9 cellular contexts compared by ENCODE assay signal in the genomic region with DNA sequence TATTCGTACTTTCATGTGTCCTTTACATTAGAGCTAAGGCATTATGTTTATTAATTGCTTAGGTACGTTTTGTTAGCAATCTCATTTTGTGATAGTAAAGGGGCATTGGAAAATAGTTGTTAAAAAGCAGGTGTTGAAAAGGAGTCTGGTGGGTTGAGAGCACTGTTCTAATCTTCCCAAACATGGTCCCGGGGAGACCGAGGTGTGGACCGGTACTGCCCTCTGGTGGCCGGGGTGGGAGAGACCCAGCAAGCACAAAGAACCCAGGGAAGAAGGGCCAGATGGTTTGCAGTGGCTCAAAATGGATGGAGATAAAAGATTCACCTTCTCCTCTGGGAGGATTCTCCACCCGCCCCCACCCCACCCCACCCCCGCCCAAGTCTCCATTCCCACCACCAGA. TPM values are rescaled to one million over a fixed set of nuclear protein-coding genes. Genes with fewer than 3 reads are reported as not detected.
DNase-seq lines count a peak whose midpoint lies in the region; ATAC-seq and TF ChIP-seq lines count a peak whose summit lies in the region.
"Had no signal": no experiment of that assay in that cellular context is flagged by ENCODE, and none has a peak within 500 bp of the region (broad histone marks: within the 10 kb centered on the region; RNA-seq: fewer than 3 reads in every experiment).

No MANE protein-coding gene starts in this region.

- H3K4me3 Mint-ChIP-seq in activated T-helper 17 cell treated with anti-CD3 and anti-CD28 coated beads, Interleukin-2, amount 50 U/mL, for 72 hours = no peak overlapping the region

- intact Hi-C loops in ovary (cut with DNase I) = no loop called here

- ATAC-seq in HG03342 (IDR thresholded peaks at IDR 0.05; ENCODE audit: unreplicated experiment) (peak; percentile 51), upper lobe of left lung (ENCODE audit: low FRiP score in 2 of 2) (peak; percentile 83 to 87)
- peak; percentile 78 for ATAC-seq in activated T-helper 17 cell treated with anti-CD3 and anti-CD28 coated beads, Interleukin-2, amount 50 U/mL, for 72 hours (replicated peaks)

- no peak overlapping the region for H3K4me3 ChIP-seq in foreskin fibroblast (ENCODE audit: low read depth in 1 of 2, low read length in 2 of 2)
- H3K4me3 ChIP-seq in ovary = no peak overlapping the region
- no peak overlapping the region for H3K4me3 ChIP-seq in upper lobe of left lung
- H3K4me3 ChIP-seq: BLaER1 had no signal

- H3K27ac ChIP-seq in ovary (no peak overlapping the region), upper lobe of left lung (no peak overlapping the region)
- H3K27ac ChIP-seq: BLaER1 had no signal

- peaks cover 11% of the 10 kb centered on the region for H3K36me3 Mint-ChIP-seq in activated T-helper 17 cell treated with anti-CD3 and anti-CD28 coated beads, Interleukin-2, amount 50 U/mL, for 72 hours (ENCODE audit: low read depth)

- TF ChIP-seq POLR2A in ovary (IDR thresholded peaks at IDR 0.05) (no peak), upper lobe of left lung (IDR thresholded peaks at IDR 0.05) (no peak)

- no peaks in the 10 kb centered on the region for H3K36me3 ChIP-seq in ovary
- peaks cover 0 to 58% (median 16%) of the 10 kb centered on the region in 4 donors for H3K36me3 ChIP-seq in upper lobe of left lung

- H3K4me1 ChIP-seq in ovary (ENCODE audit: insufficient read depth) (no peaks in the 10 kb centered on the region), upper lobe of left lung (no peaks in the 10 kb centered on the region)

- H3K9me3 ChIP-seq in ovary (no peaks in the 10 kb centered on the region), upper lobe of left lung (no peaks in the 10 kb centered on the region)

- no peaks in the 10 kb centered on the region for H3K9me3 Mint-ChIP-seq in activated T-helper 17 cell treated with anti-CD3 and anti-CD28 coated beads, Interleukin-2, amount 50 U/mL, for 72 hours

- H3K4me1 Mint-ChIP-seq in activated T-helper 17 cell treated with anti-CD3 and anti-CD28 coated beads, Interleukin-2, amount 50 U/mL, for 72 hours = peaks cover 10% of the 10 kb centered on the region

- peak; percentile 77 for TF ChIP-seq CTCF in foreskin fibroblast (IDR thresholded peaks at IDR 0.05; ENCODE audit: low read depth, low read length)
- no peak for TF ChIP-seq CTCF in ovary (IDR thresholded peaks at IDR 0.05)
- peak; percentile 49 to 79 (median 66) for TF ChIP-seq CTCF in upper lobe of left lung (IDR thresholded peaks at IDR 0.05)

- no peaks in the 10 kb centered on the region for H3K27me3 ChIP-seq in ovary
- H3K27me3 ChIP-seq in upper lobe of left lung = no peaks in the 10 kb centered on the region
- H3K27me3 ChIP-seq: BLaER1 had no signal

- TF ChIP-seq EP300 in ovary (IDR thresholded peaks at IDR 0.05) (no peak), upper lobe of left lung (IDR thresholded peaks at IDR 0.05) (no peak)

- peak; percentile 15 to 63 (median 33) for DNase-seq in NCI-H1417 (lab: John Stamatoyannopoulos, UW)
- DNase-seq in NCI-H1417 treated with DMSO at 0.1 percent for 48 hours (lab: John Stamatoyannopoulos, UW) = no peak
- DNase-seq in RKO (ENCODE audit: low spot score) = peak; percentile 54
- DNase-seq in foreskin fibroblast = peak; percentile 16 to 61
- peak in 3 of 5 donors; percentile 45 to 56 (median 46) for DNase-seq in ovary
- DNase-seq in upper lobe of left lung = peak; percentile 54 to 68

- 55 to 59% (median 56%) methylated on average over 8 of the region's 8 CpGs for WGBS in ovary, 3 donors
- WGBS in upper lobe of left lung, 2 donors = 41 to 51% methylated on average over 8 of the region's 8 CpGs

- no peak overlapping the region for H3K27ac Mint-ChIP-seq in activated T-helper 17 cell treated with anti-CD3 and anti-CD28 coated beads, Interleukin-2, amount 50 U/mL, for 72 hours

- no peaks in the 10 kb centered on the region for H3K27me3 Mint-ChIP-seq in activated T-helper 17 cell treated with anti-CD3 and anti-CD28 coated beads, Interleukin-2, amount 50 U/mL, for 72 hours

RNA-seq across cellular contexts. Expression of a gene that starts 26.1 kb away (rescaled TPM):
- total RNA-seq in activated T-helper 17 cell treated with anti-CD3 and anti-CD28 coated beads, Interleukin-2, amount 50 U/mL, for 72 hours = 1 to 10 TPM; 2.9 to 3.5 TPM
- total RNA-seq in ovary = 1 to 10 TPM; 1.5 to 6.8 (median 5.5) TPM
- 1 to 10 TPM; 4.9 to 9.0 TPM for polyA plus RNA-seq in ovary
- 10 to 100 TPM in 1 of 6 donors, 1 to 10 TPM in 5; 2.3 to 13.7 (median 5.1) TPM for total RNA-seq in upper lobe of left lung

RNA-seq across cellular contexts. Expression of a gene that starts 58.7 kb away (rescaled TPM):
- total RNA-seq in activated T-helper 17 cell treated with anti-CD3 and anti-CD28 coated beads, Interleukin-2, amount 50 U/mL, for 72 hours = 10 to 100 TPM; 69.5 to 94.4 TPM
- total RNA-seq in ovary (100 to 1,000 TPM in 1 of 7 donors, 10 to 100 TPM in 6; 71.7 to 105 (median 82.3) TPM), upper lobe of left lung (100 to 1,000 TPM in 2 of 6 donors, 10 to 100 TPM in 4; 75.6 to 113 (median 84.7) TPM)
- polyA plus RNA-seq in ovary = 10 to 100 TPM; 28.2 to 82.9 TPM

Comparison
In these comparisons a context has a peak if more than half of its experiments do, and no peak if none do; other contexts are left out.
1. CTCF ChIP-seq: peak in foreskin fibroblast (single experiment) and upper lobe of left lung (6 of 6); none in ovary (0 of 3).
2. Peak in every context shown above with its lines, with median percentiles within 50 percentile points of each other: ATAC-seq.